ENCODE assay signal across 8 cellular contexts in the genomic region with DNA sequence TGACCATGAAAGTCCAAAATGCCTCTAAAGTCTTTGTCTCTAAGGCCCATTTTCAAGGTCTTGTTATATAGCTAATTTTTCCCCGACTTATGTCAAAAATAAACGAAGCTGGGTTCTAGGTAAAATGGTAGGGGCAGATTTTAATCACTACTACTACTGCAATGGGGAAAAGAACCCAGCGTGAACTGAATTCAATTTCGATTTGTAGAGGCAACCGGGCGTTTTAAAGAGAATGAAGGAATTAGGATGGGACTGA. TPM values are rescaled to one million over a fixed set of nuclear protein-coding genes. Genes with fewer than 3 reads are reported as not detected.
A peak's percentile ranks its signal among the peaks of the same experiment; 100 is the strongest.
DNase-seq lines count a peak whose midpoint lies in the region; ATAC-seq and TF ChIP-seq lines count a peak whose summit lies in the region.

No MANE protein-coding gene starts in this region.

- peak overlapping the region; percentile 100 for H3K27ac Mint-ChIP-seq in activated T-cell treated with anti-CD3 and anti-CD28 coated beads, Interleukin-2, amount 50 U/mL, for 24 hours

- TF ChIP-seq POLR2A in lower leg skin (IDR thresholded peaks at IDR 0.05): no peak

- peak overlapping the region; percentile 99 for H3K4me3 Mint-ChIP-seq in activated T-cell treated with anti-CD3 and anti-CD28 coated beads, Interleukin-2, amount 50 U/mL, for 24 hours

- no peak overlapping the region for H3K27ac ChIP-seq in thymus (ENCODE audit: low read depth)

- peak overlapping the region; percentile 95 for H3K4me3 ChIP-seq in astrocyte of the spinal cord (ENCODE audit: low read depth, low read length)
- peak overlapping the region; percentile 83 for H3K4me3 ChIP-seq in lower leg skin (ENCODE audit: low read depth, poor library complexity, severe bottlenecking)
- peak overlapping the region; percentile 81 for H3K4me3 ChIP-seq in thymus (ENCODE audit: low read length)

- peaks cover 45% of the 10 kb centered on the region for H3K36me3 Mint-ChIP-seq in activated T-cell treated with anti-CD3 and anti-CD28 coated beads, Interleukin-2, amount 50 U/mL, for 24 hours (ENCODE audit: low read depth)

- peaks cover 2% of the 10 kb centered on the region for H3K36me3 ChIP-seq in thymus (ENCODE audit: control insufficient read depth, insufficient read depth)

- peaks cover 16% of the 10 kb centered on the region for H3K4me1 Mint-ChIP-seq in activated T-cell treated with anti-CD3 and anti-CD28 coated beads, Interleukin-2, amount 50 U/mL, for 24 hours (ENCODE audit: low read depth)

- no peaks in the 10 kb centered on the region for H3K9me3 Mint-ChIP-seq in activated T-cell treated with anti-CD3 and anti-CD28 coated beads, Interleukin-2, amount 50 U/mL, for 24 hours

- intact Hi-C loops in lower leg skin (cut with DNase I; ENCODE audit: low total_unique reads): no loop called here

- in situ Hi-C loops in astrocyte of the spinal cord (cut with HindIII; ENCODE audit: low sequenced_read_pairs): no loop called here

- TF ChIP-seq CTCF in astrocyte of the spinal cord (IDR thresholded peaks at IDR 0.05; ENCODE audit: low read depth, low read length): no peak
- no peak for TF ChIP-seq CTCF in lower leg skin (IDR thresholded peaks at IDR 0.05)

- no peaks in the 10 kb centered on the region for H3K9me3 ChIP-seq in thymus (ENCODE audit: control insufficient read depth)

- 6 to 11% methylated on average over 6 of the region's 6 CpGs for WGBS in lower leg skin, 2 donors
- 15% methylated on average over 6 of the region's 6 CpGs for WGBS in thymus

- no peaks in the 10 kb centered on the region for H3K27me3 ChIP-seq in thymus (ENCODE audit: control insufficient read depth, insufficient read depth)

- DNase-seq in activated T-cell treated with anti-CD3 and anti-CD28 coated beads, Interleukin-2, amount 50 U/mL, for 24 hours: no peak
- no peak for DNase-seq in activated T-cell treated with anti-CD3 and anti-CD28 coated beads, Interleukin-2, amount 50 U/mL, for 48 hours
- DNase-seq in astrocyte of the spinal cord (ENCODE audit: low read depth, low spot score): no peak
- no peak for DNase-seq in lower leg skin (ENCODE audit: low spot score in 2 of 2)
- no peak for DNase-seq in T-helper 9 cell
- DNase-seq in NCI-H1092 treated with DMSO at 0.1 percent for 48 hours (lab: John Stamatoyannopoulos, UW): no peak

- no peaks in the 10 kb centered on the region for H3K27me3 Mint-ChIP-seq in activated T-cell treated with anti-CD3 and anti-CD28 coated beads, Interleukin-2, amount 50 U/mL, for 24 hours

- peaks cover 11% of the 10 kb centered on the region for H3K4me1 ChIP-seq in thymus (ENCODE audit: control insufficient read depth, insufficient read depth, low read length)

- ATAC-seq in GM21717 (IDR thresholded peaks at IDR 0.05; ENCODE audit: unreplicated experiment): no peak

RNA-seq across cellular contexts. Expression of gene EXO1, which starts 0.5 kb away (rescaled TPM):
- 1 to 10 TPM in 1 of 4 donors, under 1 TPM in 1, not detected in 2; 0.52 to 1.2 TPM for total RNA-seq in lower leg skin
- 0.52 TPM for polyA plus RNA-seq in thymus
